ENCODE assay signal across 20 cellular contexts in the genomic region with DNA sequence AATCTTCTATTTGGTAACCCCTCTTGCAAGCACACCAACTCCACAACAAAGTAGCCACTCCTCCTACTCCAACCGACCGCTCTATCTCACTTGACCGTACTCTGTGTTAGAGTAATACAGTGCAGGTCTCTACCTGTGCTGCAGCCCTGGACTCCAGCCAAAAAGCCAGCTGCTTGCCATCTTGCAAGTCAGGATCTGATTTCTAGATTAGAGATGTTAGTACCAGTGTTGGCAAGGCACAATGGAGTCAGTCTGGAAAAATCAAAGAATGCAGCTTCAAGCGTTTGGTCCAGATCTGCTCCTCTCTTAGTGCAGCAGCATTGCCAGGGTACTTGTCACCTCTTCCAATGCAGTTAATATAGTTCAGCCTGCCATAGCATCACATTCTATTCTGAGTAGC.
DNase-seq lines count a peak whose midpoint lies in the region; ATAC-seq and TF ChIP-seq lines count a peak whose summit lies in the region.
"Had no signal": no experiment of that assay in that cellular context is flagged by ENCODE, and none has a peak within 500 bp of the region (broad histone marks: within the 10 kb centered on the region; RNA-seq: fewer than 3 reads in every experiment).

No MANE protein-coding gene starts in this region.

- no peak for TF ChIP-seq CTCF in RWPE2 (IDR thresholded peaks at IDR 0.05; ENCODE audit: poor library complexity, severe bottlenecking)
- no peak for TF ChIP-seq CTCF in neural progenitor cell (IDR thresholded peaks at IDR 0.05)

- no peak overlapping the region for H3K4me3 Mint-ChIP-seq in neural progenitor cell
- H3K4me3 Mint-ChIP-seq: immature natural killer cell; naive thymus-derived CD8-positive, alpha-beta T cell; stimulated activated memory B cell treated with anti-CD40 and anti-IgM and Interleukin-4, amounts not matched to agents 10 μg/mL and 1 μg/mL and 100 μg/mL, for 72 hours; T-helper 1 cell treated with Interleukin-12 subunit alpha and Interleukin-12 subunit beta and Interleukin-4 antibody, amounts not matched to agents 30 μg/mL and 1 μg/mL, for 36 hours had no signal

- H3K4me3 ChIP-seq in RWPE2 (ENCODE audit: severe bottlenecking) (no peak overlapping the region), neural progenitor cell (no peak overlapping the region)
- H3K4me3 ChIP-seq: BLaER1, psoas muscle, tibial nerve had no signal

- no peak overlapping the region for H3K4me2 ChIP-seq in neural progenitor cell
- H3K4me2 ChIP-seq: BLaER1 had no signal

- H4K20me1 ChIP-seq in neural progenitor cell (ENCODE audit: low read depth): no peaks in the 10 kb centered on the region
- H4K20me1 ChIP-seq: BLaER1 had no signal

- no peaks in the 10 kb centered on the region for H3K79me2 ChIP-seq in neural progenitor cell (ENCODE audit: low read depth)

- H3K4me1 ChIP-seq in RWPE2 (ENCODE audit: insufficient read depth, poor library complexity, severe bottlenecking): peaks cover 21% of the 10 kb centered on the region
- H3K4me1 ChIP-seq in neural progenitor cell: no peaks in the 10 kb centered on the region
- H3K4me1 ChIP-seq: BLaER1, psoas muscle, tibial nerve had no signal

- no peaks in the 10 kb centered on the region for H3K27me3 Mint-ChIP-seq in neural progenitor cell (ENCODE audit: insufficient read depth, low read depth)

- H3K4me1 Mint-ChIP-seq in neural progenitor cell: peaks cover 9% of the 10 kb centered on the region
- H3K4me1 Mint-ChIP-seq: immature natural killer cell; naive thymus-derived CD8-positive, alpha-beta T cell; stimulated activated memory B cell treated with anti-CD40 and anti-IgM and Interleukin-4, amounts not matched to agents 10 μg/mL and 1 μg/mL and 100 μg/mL, for 72 hours had no signal

- DNase-seq in HPDE6-E6E7 (ENCODE audit: extremely low spot score): peak; percentile 66
- peak; percentile 36 for DNase-seq in NCI-H2029 (lab: John Stamatoyannopoulos, UW)
- DNase-seq in RWPE2 (ENCODE audit: low spot score): peak; percentile 93
- no peak for DNase-seq in neural progenitor cell (ENCODE audit: low spot score)
- DNase-seq in activated CD4-positive, CD25-positive, alpha-beta regulatory T cell (lab: John Stamatoyannopoulos, UW): no peak
- DNase-seq in cardiac septum (ENCODE audit: low spot score): no peak
- DNase-seq in GM19238 (ENCODE audit: insufficient read length, low spot score): no peak
- DNase-seq: activated effector memory CD4-positive, alpha-beta T cell treated with anti-CD3 and anti-CD28 coated beads, Interleukin-2, amount 50 U/mL, for 16 hours; anterior cingulate cortex; dermis blood vessel endothelial cell; glutamatergic neuron; immature natural killer cell; naive thymus-derived CD8-positive, alpha-beta T cell; psoas muscle had no signal

- H3K36me3 ChIP-seq in RWPE2 (ENCODE audit: low read depth): no peaks in the 10 kb centered on the region
- H3K36me3 ChIP-seq in neural progenitor cell: no peaks in the 10 kb centered on the region
- H3K36me3 ChIP-seq: BLaER1, tibial nerve had no signal

- H3F3A ChIP-seq in neural progenitor cell (ENCODE audit: low read depth): no peaks in the 10 kb centered on the region

- H3K9me3 Mint-ChIP-seq in neural progenitor cell: no peaks in the 10 kb centered on the region
- H3K9me3 Mint-ChIP-seq: naive thymus-derived CD8-positive, alpha-beta T cell; stimulated activated memory B cell treated with anti-CD40 and anti-IgM and Interleukin-4, amounts not matched to agents 10 μg/mL and 1 μg/mL and 100 μg/mL, for 72 hours; T-helper 1 cell treated with Interleukin-12 subunit alpha and Interleukin-12 subunit beta and Interleukin-4 antibody, amounts not matched to agents 30 μg/mL and 1 μg/mL, for 36 hours had no signal

- no peak overlapping the region for H3K9ac ChIP-seq in neural progenitor cell
- H3K9ac ChIP-seq: BLaER1 had no signal

- H3K27ac ChIP-seq in RWPE2 (ENCODE audit: poor library complexity, severe bottlenecking) (no peak overlapping the region), neural progenitor cell (no peak overlapping the region)
- H3K27ac ChIP-seq: BLaER1, psoas muscle, tibial nerve had no signal

- H3K36me3 Mint-ChIP-seq in neural progenitor cell: no peaks in the 10 kb centered on the region
- H3K36me3 Mint-ChIP-seq: immature natural killer cell; naive thymus-derived CD8-positive, alpha-beta T cell; stimulated activated memory B cell treated with anti-CD40 and anti-IgM and Interleukin-4, amounts not matched to agents 10 μg/mL and 1 μg/mL and 100 μg/mL, for 72 hours had no signal

- H3K27ac Mint-ChIP-seq in neural progenitor cell: no peak overlapping the region
- H3K27ac Mint-ChIP-seq: immature natural killer cell; naive thymus-derived CD8-positive, alpha-beta T cell; stimulated activated memory B cell treated with anti-CD40 and anti-IgM and Interleukin-4, amounts not matched to agents 10 μg/mL and 1 μg/mL and 100 μg/mL, for 72 hours; T-helper 1 cell treated with Interleukin-12 subunit alpha and Interleukin-12 subunit beta and Interleukin-4 antibody, amounts not matched to agents 30 μg/mL and 1 μg/mL, for 36 hours had no signal

- H3K27me3 ChIP-seq in RWPE2 (ENCODE audit: insufficient read depth, poor library complexity, severe bottlenecking): no peaks in the 10 kb centered on the region
- no peaks in the 10 kb centered on the region for H3K27me3 ChIP-seq in neural progenitor cell
- H3K27me3 ChIP-seq: BLaER1, tibial nerve had no signal

- H3K9me3 ChIP-seq in RWPE2 (ENCODE audit: severe bottlenecking) (no peaks in the 10 kb centered on the region), neural progenitor cell (ENCODE audit: low read depth) (no peaks in the 10 kb centered on the region)
- H3K9me3 ChIP-seq: psoas muscle, tibial nerve had no signal

- peak overlapping the region; percentile 63 for H2AFZ ChIP-seq in neural progenitor cell (replicated peaks)

- intact Hi-C loops in cardiac septum (cut with DNase I): no loop called here

- peak; percentile 80 for ATAC-seq in RWPE2 (ENCODE audit: low read depth)
- ATAC-seq: activated CD4-positive, CD25-positive, alpha-beta regulatory T cell treated with anti-CD3 and anti-CD28 coated beads, Interleukin-2, amount 50 U/mL, for 24 hours; HepG2; naive thymus-derived CD8-positive, alpha-beta T cell; psoas muscle; stimulated activated memory B cell treated with anti-CD40 and anti-IgM and Interleukin-4, amounts not matched to agents 10 μg/mL and 1 μg/mL and 100 μg/mL, for 72 hours had no signal

Comparison
In these comparisons a context has a peak if more than half of its experiments do, and no peak if none do; other contexts are left out.
1. DNase-seq: peak in HPDE6-E6E7 (single experiment), NCI-H2029 (single experiment) and RWPE2 (single experiment); none in neural progenitor cell (single experiment), activated CD4-positive, CD25-positive, alpha-beta regulatory T cell (0 of 4), cardiac septum (single experiment) and GM19238 (single experiment).